ENCODE assay signal across 2 cellular contexts in the genomic region with DNA sequence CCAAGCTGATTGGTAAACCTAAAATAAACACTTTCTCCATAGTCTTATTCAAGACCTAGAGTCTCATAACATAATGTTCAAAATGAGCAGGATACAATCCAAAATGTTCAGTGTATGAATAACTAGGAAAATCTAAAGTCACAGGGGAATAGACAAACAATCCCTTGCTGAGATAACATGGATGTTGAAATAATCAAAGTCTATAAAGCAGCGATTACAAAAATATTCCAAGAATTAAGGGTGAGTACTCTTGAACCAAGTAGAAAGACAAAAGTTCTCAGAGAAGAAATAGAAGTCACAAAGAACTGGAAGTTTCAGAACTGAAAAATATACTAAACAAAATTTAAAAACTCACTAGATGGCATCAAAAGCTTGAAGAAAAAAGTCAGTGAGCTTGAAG.
TF ChIP-seq lines count a peak whose summit lies in the region.

No MANE protein-coding gene starts in this region.

TF ChIP-seq in liver, 16 proteins besides CTCF, POLR2A, EP300 and RAD21 (continued from another document):
- TF ChIP-seq, protein P1, sequence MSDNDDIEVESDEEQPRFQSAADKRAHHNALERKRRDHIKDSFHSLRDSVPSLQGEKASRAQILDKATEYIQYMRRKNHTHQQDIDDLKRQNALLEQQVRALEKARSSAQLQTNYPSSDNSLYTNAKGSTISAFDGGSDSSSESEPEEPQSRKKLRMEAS (IDR thresholded peaks at IDR 0.05), result peak; percentile 32
- TF ChIP-seq HNF4A (conservative IDR thresholded peaks at IDR 0.05) (peak; percentile 84 to 85), NR2F2 (IDR thresholded peaks at IDR 0.05) (no peak), RXRA (IDR thresholded peaks at IDR 0.05) (peak; percentile 68 to 75), SP1 (IDR thresholded peaks at IDR 0.05) (peak; percentile 66), FOXA2 (IDR thresholded peaks at IDR 0.05) (no peak), FOXA1 (IDR thresholded peaks at IDR 0.05) (no peak), HNF4G (IDR thresholded peaks at IDR 0.05) (peak; percentile 16), GABPA (IDR thresholded peaks at IDR 0.05 in 1 of 2, conservative IDR thresholded peaks at IDR 0.05 in 1 of 2) (no peak), TAF1 (conservative IDR thresholded peaks at IDR 0.05) (no peak), JUND (IDR thresholded peaks at IDR 0.05) (peak; percentile 65 to 83), YY1 (IDR thresholded peaks at IDR 0.05) (peak; percentile 42), EGR1 (IDR thresholded peaks at IDR 0.05; ENCODE audit: low read depth in 2 of 2) (no peak)
- TF ChIP-seq, protein P2, sequence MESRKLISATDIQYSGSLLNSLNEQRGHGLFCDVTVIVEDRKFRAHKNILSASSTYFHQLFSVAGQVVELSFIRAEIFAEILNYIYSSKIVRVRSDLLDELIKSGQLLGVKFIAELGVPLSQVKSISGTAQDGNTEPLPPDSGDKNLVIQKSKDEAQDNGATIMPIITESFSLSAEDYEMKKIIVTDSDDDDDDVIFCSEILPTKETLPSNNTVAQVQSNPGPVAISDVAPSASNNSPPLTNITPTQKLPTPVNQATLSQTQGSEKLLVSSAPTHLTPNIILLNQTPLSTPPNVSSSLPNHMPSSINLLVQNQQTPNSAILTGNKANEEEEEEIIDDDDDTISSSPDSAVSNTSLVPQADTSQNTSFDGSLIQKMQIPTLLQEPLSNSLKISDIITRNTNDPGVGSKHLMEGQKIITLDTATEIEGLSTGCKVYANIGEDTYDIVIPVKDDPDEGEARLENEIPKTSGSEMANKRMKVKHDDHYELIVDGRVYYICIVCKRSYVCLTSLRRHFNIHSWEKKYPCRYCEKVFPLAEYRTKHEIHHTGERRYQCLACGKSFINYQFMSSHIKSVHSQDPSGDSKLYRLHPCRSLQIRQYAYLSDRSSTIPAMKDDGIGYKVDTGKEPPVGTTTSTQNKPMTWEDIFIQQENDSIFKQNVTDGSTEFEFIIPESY (IDR thresholded peaks at IDR 0.05), result peak; percentile 66
- TF ChIP-seq, protein P3, sequence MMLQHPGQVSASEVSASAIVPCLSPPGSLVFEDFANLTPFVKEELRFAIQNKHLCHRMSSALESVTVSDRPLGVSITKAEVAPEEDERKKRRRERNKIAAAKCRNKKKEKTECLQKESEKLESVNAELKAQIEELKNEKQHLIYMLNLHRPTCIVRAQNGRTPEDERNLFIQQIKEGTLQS (IDR thresholded peaks at IDR 0.05), result peak; percentile 33
TF ChIP-seq in liver: peak in this region for 9.

TF ChIP-seq in HepG2, 621 proteins besides CTCF, POLR2A, EP300 and RAD21 (continued from another document):
- TF ChIP-seq, protein P4, sequence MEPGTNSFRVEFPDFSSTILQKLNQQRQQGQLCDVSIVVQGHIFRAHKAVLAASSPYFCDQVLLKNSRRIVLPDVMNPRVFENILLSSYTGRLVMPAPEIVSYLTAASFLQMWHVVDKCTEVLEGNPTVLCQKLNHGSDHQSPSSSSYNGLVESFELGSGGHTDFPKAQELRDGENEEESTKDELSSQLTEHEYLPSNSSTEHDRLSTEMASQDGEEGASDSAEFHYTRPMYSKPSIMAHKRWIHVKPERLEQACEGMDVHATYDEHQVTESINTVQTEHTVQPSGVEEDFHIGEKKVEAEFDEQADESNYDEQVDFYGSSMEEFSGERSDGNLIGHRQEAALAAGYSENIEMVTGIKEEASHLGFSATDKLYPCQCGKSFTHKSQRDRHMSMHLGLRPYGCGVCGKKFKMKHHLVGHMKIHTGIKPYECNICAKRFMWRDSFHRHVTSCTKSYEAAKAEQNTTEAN (CRISPR knock-in tag; conservative IDR thresholded peaks at IDR 0.05), result no peak
- TF ChIP-seq DNMT1 (CRISPR knock-in tag; IDR thresholded peaks at IDR 0.05) (no peak), ZFP1 (CRISPR knock-in tag; IDR thresholded peaks at IDR 0.05) (no peak), TP53 (CRISPR knock-in tag; conservative IDR thresholded peaks at IDR 0.05) (no peak)
- TF ChIP-seq, protein P5, sequence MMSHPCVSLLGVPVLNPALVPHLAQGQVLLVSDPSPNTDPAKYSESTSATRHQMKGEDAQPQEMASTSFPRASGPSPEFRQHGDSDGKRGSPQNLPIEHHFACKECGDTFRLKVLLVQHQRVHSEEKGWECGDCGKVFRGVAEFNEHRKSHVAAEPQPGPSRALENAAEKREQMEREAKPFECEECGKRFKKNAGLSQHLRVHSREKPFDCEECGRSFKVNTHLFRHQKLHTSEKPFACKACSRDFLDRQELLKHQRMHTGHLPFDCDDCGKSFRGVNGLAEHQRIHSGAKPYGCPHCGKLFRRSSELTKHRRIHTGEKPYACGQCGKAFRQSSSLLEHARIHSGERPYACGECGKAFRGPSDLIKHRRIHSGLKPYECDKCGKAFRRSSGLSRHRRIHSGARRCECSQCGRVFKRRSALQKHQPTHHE (CRISPR knock-in tag; IDR thresholded peaks at IDR 0.05; ENCODE audit: borderline replicate concordance), result no peak
TF ChIP-seq in HepG2: peak in this region for 0.
